In genomic region chr19:6414793-6415591, GRCh38 we compare ENCODE assay signal across 1 cellular context.
TF ChIP-seq lines count a peak whose summit lies in the region.

No MANE protein-coding gene starts in this region.

TF ChIP-seq in GM12878, 131 proteins besides CTCF, POLR2A, EP300 and RAD21:
- TF ChIP-seq SUPT20H (IDR thresholded peaks at IDR 0.05; ENCODE audit: borderline replicate concordance, control insufficient read depth, low read depth, low read length) (no peak), ZBTB33 (IDR thresholded peaks at IDR 0.05) (no peak), POLR2AphosphoS5 (IDR thresholded peaks at IDR 0.05; ENCODE audit: low read length) (no peak), TCF12 (IDR thresholded peaks at IDR 0.05; ENCODE audit: low read depth, low read length) (no peak), GATAD2B (conservative IDR thresholded peaks at IDR 0.05; ENCODE audit: low read depth) (no peak), NRF1 (conservative IDR thresholded peaks at IDR 0.05; ENCODE audit: low read depth, low read length) (no peak), NFIC (IDR thresholded peaks at IDR 0.05; ENCODE audit: low read depth, low read length) (no peak), NKRF (conservative IDR thresholded peaks at IDR 0.05) (no peak), E2F4 (IDR thresholded peaks at IDR 0.05; ENCODE audit: low read depth, low read length) (no peak), USF1 (IDR thresholded peaks at IDR 0.05; ENCODE audit: borderline replicate concordance, extremely low read length, insufficient read depth, low read depth, low read length) (no peak), CUX1 (IDR thresholded peaks at IDR 0.05; ENCODE audit: insufficient replicate concordance, low read depth, low read length) (no peak), ATF7 (IDR thresholded peaks at IDR 0.05; ENCODE audit: low read depth) (no peak), ATF3 (IDR thresholded peaks at IDR 0.05; ENCODE audit: borderline replicate concordance, extremely low read depth, low read depth, low read length) (no peak), REST (IDR thresholded peaks at IDR 0.05; ENCODE audit: low read depth, low read length) (no peak)
